9 cellular contexts compared by ENCODE assay signal in the genomic region with DNA sequence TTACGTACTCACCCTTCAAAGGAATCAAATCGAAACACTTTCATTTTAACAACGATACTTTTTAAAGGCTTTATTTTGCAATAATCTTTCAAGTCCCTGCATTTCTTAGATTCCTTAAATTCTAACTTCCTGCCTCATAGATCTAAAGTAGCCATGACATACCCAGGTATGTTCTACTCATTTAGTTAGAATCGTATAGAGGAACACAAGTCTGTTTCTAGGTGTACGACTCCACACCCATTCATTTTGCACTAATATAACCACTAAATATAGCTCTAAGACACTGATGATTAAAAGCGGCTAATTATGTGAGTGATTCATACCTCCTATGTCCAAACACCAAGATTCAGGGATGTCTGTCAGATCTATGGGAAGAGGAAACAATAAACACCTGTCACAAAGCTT. TPM values are rescaled to one million over a fixed set of nuclear protein-coding genes. Genes with fewer than 3 reads are reported as not detected.
DNase-seq lines count a peak whose midpoint lies in the region; ATAC-seq, FAIRE-seq and TF ChIP-seq lines count a peak whose summit lies in the region.
"Had no signal": no experiment of that assay in that cellular context is flagged by ENCODE, and none has a peak within 500 bp of the region (broad histone marks: within the 10 kb centered on the region; RNA-seq: fewer than 3 reads in every experiment).

No MANE protein-coding gene starts in this region.

- peak overlapping the region; percentile 92 for H3K9ac ChIP-seq in SK-N-SH

- H3K36me3 ChIP-seq in SK-N-SH (replicated peaks in 1 of 2; ENCODE audit: control insufficient read depth in 1 of 2, insufficient read depth in 2 of 2, low read length in 1 of 2), result peaks cover 7 to 34% of the 10 kb centered on the region in 2 experiments
- peaks cover 0 to 6% (median 2%) of the 10 kb centered on the region in 4 donors for H3K36me3 ChIP-seq in esophagus muscularis mucosa

- CTCF ChIA-PET in SK-N-SH (lab: Yijun Ruan, JAX), result interaction anchor here (0.8 to 3.9 kb wide), 8 partner anchors 10 to 152 kb away, joined by 3 to 24 read pairs (median 4); partner anchors contain the start of gene TMEM44

- H3K36me3 Mint-ChIP-seq in progenitor cell of endocrine pancreas (ENCODE audit: insufficient read depth), result peaks cover 12% of the 10 kb centered on the region

- POLR2A ChIA-PET in SK-N-SH (lab: Yijun Ruan, JAX), result no interaction called here

- H3K4me3 Mint-ChIP-seq in progenitor cell of endocrine pancreas (ENCODE audit: low read depth), result peak overlapping the region; percentile 90

- WGBS in SK-N-SH (ENCODE audit: low lambda C conversion rate), result 14% methylated on average over 6 of the region's 6 CpGs
- WGBS in esophagus muscularis mucosa, result 15% methylated on average over 6 of the region's 6 CpGs

- H3K27ac ChIP-seq in SK-N-SH (ENCODE audit: low read depth in 2 of 2, low read length in 1 of 2) (peak overlapping the region; percentile 56 to 84), esophagus muscularis mucosa (replicated peaks in 1 of 4) (peak overlapping the region; percentile 90 to 93 (median 92))

- ATAC-seq in GM21529 (IDR thresholded peaks at IDR 0.05; ENCODE audit: unreplicated experiment), result no peak

- TF ChIP-seq CTCF in SK-N-SH (IDR thresholded peaks at IDR 0.05) (no peak), esophagus muscularis mucosa (IDR thresholded peaks at IDR 0.05) (no peak), progenitor cell of endocrine pancreas (IDR thresholded peaks at IDR 0.05; ENCODE audit: unreplicated experiment) (no peak), D721Med (IDR thresholded peaks at IDR 0.05; ENCODE audit: insufficient read depth, missing control alignments) (no peak)

- intact Hi-C loops in esophagus muscularis mucosa (cut with DNase I), result no loop called here

- peaks cover 7% of the 10 kb centered on the region for H3K9me3 Mint-ChIP-seq in progenitor cell of endocrine pancreas (ENCODE audit: low read depth)

- H3K9me2 ChIP-seq in SK-N-SH, result no peaks in the 10 kb centered on the region

- peak overlapping the region; percentile 95 for H3K4me2 ChIP-seq in SK-N-SH

- H3K4me1 ChIP-seq in SK-N-SH (ENCODE audit: control insufficient read depth in 1 of 2, insufficient read depth in 2 of 2, low read depth in 1 of 2, low read length in 1 of 2) (peaks cover 8 to 35% of the 10 kb centered on the region in 2 experiments), esophagus muscularis mucosa (peaks cover 29 to 64% (median 62%) of the 10 kb centered on the region in 4 donors)

- H3K4me1 Mint-ChIP-seq in progenitor cell of endocrine pancreas (ENCODE audit: low read depth), result peaks cover 33% of the 10 kb centered on the region

- H3F3A ChIP-seq in SK-N-SH (replicated peaks; ENCODE audit: insufficient read depth), result peaks cover 38% of the 10 kb centered on the region

- H2AFZ ChIP-seq in SK-N-SH (ENCODE audit: low read depth), result no peak overlapping the region

- FAIRE-seq in D721Med (lab: Jason Lieb, UNC), result no peak
- FAIRE-seq: A204.1 had no signal

- H3K4me3 ChIP-seq in SK-N-SH (ENCODE audit: low read depth in 2 of 2, low read length in 1 of 2), result peak overlapping the region; percentile 60 to 95
- H3K4me3 ChIP-seq in esophagus muscularis mucosa, result peak overlapping the region; percentile 79 to 91 (median 82)

- H3K9me3 ChIP-seq in SK-N-SH (no peaks in the 10 kb centered on the region), esophagus muscularis mucosa (no peaks in the 10 kb centered on the region)

- no peaks in the 10 kb centered on the region for H3K27me3 Mint-ChIP-seq in progenitor cell of endocrine pancreas

- TF ChIP-seq POLR2A in esophagus muscularis mucosa (IDR thresholded peaks at IDR 0.05; ENCODE audit: low read depth), result no peak

- peaks cover 11% of the 10 kb centered on the region for H4K20me1 ChIP-seq in SK-N-SH (ENCODE audit: insufficient read depth)

- no peaks in the 10 kb centered on the region for H3K27me3 ChIP-seq in SK-N-SH (ENCODE audit: insufficient read depth)
- no peaks in the 10 kb centered on the region for H3K27me3 ChIP-seq in esophagus muscularis mucosa

- TF ChIP-seq EP300 in SK-N-SH (IDR thresholded peaks at IDR 0.05; ENCODE audit: borderline replicate concordance in 1 of 2, low read depth in 1 of 2, low read length in 1 of 2), result no peak
- TF ChIP-seq EP300 in esophagus muscularis mucosa (IDR thresholded peaks at IDR 0.05), result no peak

- peak overlapping the region; percentile 95 for H3K27ac Mint-ChIP-seq in progenitor cell of endocrine pancreas

- peaks cover 58% of the 10 kb centered on the region for H3K79me2 ChIP-seq in SK-N-SH (ENCODE audit: insufficient read depth)

- TF ChIP-seq RAD21 in SK-N-SH (IDR thresholded peaks at IDR 0.05; ENCODE audit: low read length), result no peak

- peak; percentile 46 for DNase-seq in DMS53 (lab: John Stamatoyannopoulos, UW)
- no peak for DNase-seq in DMS53 treated with DMSO at 0.1 percent for 48 hours (lab: John Stamatoyannopoulos, UW; ENCODE audit: unreplicated experiment)
- no peak for DNase-seq in SK-N-SH
- no peak for DNase-seq in esophagus muscularis mucosa (ENCODE audit: extremely low spot score)
- no peak for DNase-seq in progenitor cell of endocrine pancreas (ENCODE audit: low spot score, unreplicated experiment)
- no peak for DNase-seq in D721Med (ENCODE audit: insufficient read length, low spot score)
- no peak for DNase-seq in amygdala (lab: John Stamatoyannopoulos, UW)

TF ChIP-seq in SK-N-SH, 30 proteins besides CTCF, POLR2A, EP300 and RAD21:
- TF ChIP-seq CHD2 (IDR thresholded peaks at IDR 0.05; ENCODE audit: low read length, partially characterized antibody) (no peak), JUND (IDR thresholded peaks at IDR 0.05) (no peak), YY1 (IDR thresholded peaks at IDR 0.05; ENCODE audit: low read depth) (no peak), FOSL2 (IDR thresholded peaks at IDR 0.05; ENCODE audit: borderline replicate concordance, low read depth) (no peak), TCF12 (IDR thresholded peaks at IDR 0.05) (no peak), RXRA (IDR thresholded peaks at IDR 0.05; ENCODE audit: borderline replicate concordance, low read depth) (no peak), POLR2AphosphoS5 (IDR thresholded peaks at IDR 0.05; ENCODE audit: low read depth, low read length) (no peak), SMC3 (IDR thresholded peaks at IDR 0.05; ENCODE audit: low read depth, low read length) (no peak), TEAD4 (IDR thresholded peaks at IDR 0.05; ENCODE audit: borderline replicate concordance, insufficient read depth) (no peak), NRF1 (IDR thresholded peaks at IDR 0.05; ENCODE audit: low read depth, low read length) (no peak), SIN3A (IDR thresholded peaks at IDR 0.05; ENCODE audit: borderline replicate concordance, low read depth, low read length) (no peak), USF1 (IDR thresholded peaks at IDR 0.05; ENCODE audit: borderline replicate concordance, low read depth) (no peak), ELF1 (IDR thresholded peaks at IDR 0.05) (no peak), MXI1 (IDR thresholded peaks at IDR 0.05; ENCODE audit: low read depth, low read length) (no peak)
- TF ChIP-seq, protein P1, sequence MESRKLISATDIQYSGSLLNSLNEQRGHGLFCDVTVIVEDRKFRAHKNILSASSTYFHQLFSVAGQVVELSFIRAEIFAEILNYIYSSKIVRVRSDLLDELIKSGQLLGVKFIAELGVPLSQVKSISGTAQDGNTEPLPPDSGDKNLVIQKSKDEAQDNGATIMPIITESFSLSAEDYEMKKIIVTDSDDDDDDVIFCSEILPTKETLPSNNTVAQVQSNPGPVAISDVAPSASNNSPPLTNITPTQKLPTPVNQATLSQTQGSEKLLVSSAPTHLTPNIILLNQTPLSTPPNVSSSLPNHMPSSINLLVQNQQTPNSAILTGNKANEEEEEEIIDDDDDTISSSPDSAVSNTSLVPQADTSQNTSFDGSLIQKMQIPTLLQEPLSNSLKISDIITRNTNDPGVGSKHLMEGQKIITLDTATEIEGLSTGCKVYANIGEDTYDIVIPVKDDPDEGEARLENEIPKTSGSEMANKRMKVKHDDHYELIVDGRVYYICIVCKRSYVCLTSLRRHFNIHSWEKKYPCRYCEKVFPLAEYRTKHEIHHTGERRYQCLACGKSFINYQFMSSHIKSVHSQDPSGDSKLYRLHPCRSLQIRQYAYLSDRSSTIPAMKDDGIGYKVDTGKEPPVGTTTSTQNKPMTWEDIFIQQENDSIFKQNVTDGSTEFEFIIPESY (IDR thresholded peaks at IDR 0.05; ENCODE audit: borderline replicate concordance, low read depth), result no peak
- TF ChIP-seq, protein P2, sequence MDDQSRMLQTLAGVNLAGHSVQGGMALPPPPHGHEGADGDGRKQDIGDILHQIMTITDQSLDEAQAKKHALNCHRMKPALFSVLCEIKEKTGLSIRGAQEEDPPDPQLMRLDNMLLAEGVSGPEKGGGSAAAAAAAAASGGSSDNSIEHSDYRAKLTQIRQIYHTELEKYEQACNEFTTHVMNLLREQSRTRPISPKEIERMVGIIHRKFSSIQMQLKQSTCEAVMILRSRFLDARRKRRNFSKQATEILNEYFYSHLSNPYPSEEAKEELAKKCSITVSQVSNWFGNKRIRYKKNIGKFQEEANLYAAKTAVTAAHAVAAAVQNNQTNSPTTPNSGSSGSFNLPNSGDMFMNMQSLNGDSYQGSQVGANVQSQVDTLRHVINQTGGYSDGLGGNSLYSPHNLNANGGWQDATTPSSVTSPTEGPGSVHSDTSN (IDR thresholded peaks at IDR 0.05), result no peak; the same call in 1 of the 2 replicates
- TF ChIP-seq, protein P3, sequence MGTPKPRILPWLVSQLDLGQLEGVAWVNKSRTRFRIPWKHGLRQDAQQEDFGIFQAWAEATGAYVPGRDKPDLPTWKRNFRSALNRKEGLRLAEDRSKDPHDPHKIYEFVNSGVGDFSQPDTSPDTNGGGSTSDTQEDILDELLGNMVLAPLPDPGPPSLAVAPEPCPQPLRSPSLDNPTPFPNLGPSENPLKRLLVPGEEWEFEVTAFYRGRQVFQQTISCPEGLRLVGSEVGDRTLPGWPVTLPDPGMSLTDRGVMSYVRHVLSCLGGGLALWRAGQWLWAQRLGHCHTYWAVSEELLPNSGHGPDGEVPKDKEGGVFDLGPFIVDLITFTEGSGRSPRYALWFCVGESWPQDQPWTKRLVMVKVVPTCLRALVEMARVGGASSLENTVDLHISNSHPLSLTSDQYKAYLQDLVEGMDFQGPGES (IDR thresholded peaks at IDR 0.05; ENCODE audit: low read depth, low read length), result no peak
TF ChIP-seq in SK-N-SH: peak in this region for 0.

RNA-seq across cellular contexts. Expression of gene ATP13A3, which starts 1.3 kb away (rescaled TPM):
- 48.2 and 67.2 TPM in 2 replicates for polyA plus RNA-seq in SK-N-SH (2012; rRNA removed)
- 84.5 and 91.7 TPM in 2 replicates for polyA plus RNA-seq in SK-N-SH (2012; cell fraction: cytosol; rRNA removed)
- polyA plus RNA-seq in SK-N-SH (2012; cell fraction: nucleus; rRNA removed), result 31.0 and 73.2 TPM in 2 replicates
- total RNA-seq in esophagus muscularis mucosa (100 to 1,000 TPM in 2 of 4 donors, 10 to 100 TPM in 2; 74.7 to 167 (median 91.0) TPM), progenitor cell of endocrine pancreas (124 and 135 TPM in 2 replicates)
